Comparison of ENCODE assay signal across 9 cellular contexts in genomic region chr5:96868603-96869371, GRCh38. TPM values are rescaled to one million over a fixed set of nuclear protein-coding genes. Genes with fewer than 3 reads are reported as not detected.
DNase-seq lines count a peak whose midpoint lies in the region; ATAC-seq and TF ChIP-seq lines count a peak whose summit lies in the region.
"Had no signal": no experiment of that assay in that cellular context is flagged by ENCODE, and none has a peak within 500 bp of the region (broad histone marks: within the 10 kb centered on the region; RNA-seq: fewer than 3 reads in every experiment).

No MANE protein-coding gene starts in this region.

- in situ Hi-C loops in T47D (cut with HindIII; ENCODE audit: low pct_unique_long_range_greater_than_20kb, low sequenced_read_pairs) = no loop called here

- H3K4me1 ChIP-seq in thyroid gland = no peaks in the 10 kb centered on the region

- no peaks in the 10 kb centered on the region for H3K36me3 ChIP-seq in kidney epithelial cell (ENCODE audit: control insufficient read depth, insufficient read depth, low read length)
- no peaks in the 10 kb centered on the region for H3K36me3 ChIP-seq in thyroid gland
- H3K36me3 ChIP-seq: BLaER1 treated with 17β-estradiol and CSF1 and Interleukin-3, amounts not matched to agents 10 nM and 100 nM had no signal

- TF ChIP-seq CTCF in kidney epithelial cell (IDR thresholded peaks at IDR 0.05; ENCODE audit: insufficient read depth, low read length, poor library complexity, severe bottlenecking) (peak; percentile 96), thyroid gland (IDR thresholded peaks at IDR 0.05) (peak; percentile 82 to 97 (median 90))

- ATAC-seq in GM19468 (IDR thresholded peaks at IDR 0.05; ENCODE audit: extremely low read depth, unreplicated experiment) (peak; percentile 88), HG03442 (IDR thresholded peaks at IDR 0.05; ENCODE audit: unreplicated experiment) (peak; percentile 82)

- H3K27ac ChIP-seq in thyroid gland = no peak overlapping the region
- H3K27ac ChIP-seq: BLaER1 treated with 17β-estradiol and CSF1 and Interleukin-3, amounts not matched to agents 10 nM and 100 nM had no signal

- 50 to 56% methylated on average over 6 of the region's 6 CpGs for WGBS in thyroid gland, 2 donors

- no peak for TF ChIP-seq POLR2A in thyroid gland (IDR thresholded peaks at IDR 0.05)

- H3K27me3 ChIP-seq in kidney epithelial cell (ENCODE audit: control insufficient read depth, insufficient read depth, low read length) (no peaks in the 10 kb centered on the region), thyroid gland (no peaks in the 10 kb centered on the region)
- H3K27me3 ChIP-seq: BLaER1 treated with 17β-estradiol and CSF1 and Interleukin-3, amounts not matched to agents 10 nM and 100 nM had no signal

- DNase-seq in NCI-H1417 (lab: John Stamatoyannopoulos, UW) (peak; percentile 7 to 60 (median 52)), NCI-H1417 treated with DMSO at 0.1 percent for 48 hours (lab: John Stamatoyannopoulos, UW) (no peak), NOMO-1 (lab: John Stamatoyannopoulos, UW; ENCODE audit: unreplicated experiment in 2 of 2) (peak; percentile 44 to 69), T47D (ENCODE audit: low read depth in 1 of 2, low spot score in 1 of 2) (peak; percentile 57 to 84), kidney epithelial cell (ENCODE audit: low read depth) (no peak), thyroid gland (peak in 1 of 2 donors; percentile 5)

- no peak overlapping the region for H3K4me3 ChIP-seq in kidney epithelial cell (ENCODE audit: low read depth, low read length)
- no peak overlapping the region for H3K4me3 ChIP-seq in thyroid gland (replicated peaks in 1 of 3)
- H3K4me3 ChIP-seq: BLaER1 treated with 17β-estradiol and CSF1 and Interleukin-3, amounts not matched to agents 10 nM and 100 nM had no signal

- intact Hi-C loops in thyroid gland (cut with DNase I) = loop anchor here (10.0 kb wide), 1 partner anchor 54 kb away; no protein-coding TSS in a partner anchor

- no peaks in the 10 kb centered on the region for H3K9me3 ChIP-seq in thyroid gland
- H3K9me3 ChIP-seq: BLaER1 treated with 17β-estradiol and CSF1 and Interleukin-3, amounts not matched to agents 10 nM and 100 nM had no signal

RNA-seq across cellular contexts. Expression of gene ERAP2, which starts 7.5 kb away (rescaled TPM):
- total RNA-seq in kidney epithelial cell = 19.1 and 19.2 TPM in 2 replicates
- total RNA-seq in thyroid gland = 10 to 100 TPM in 3 of 4 donors, 1 to 10 TPM in 1; 9.2 to 19.2 (median 14.0) TPM

Comparison
In these comparisons a context has a peak if more than half of its experiments do, and no peak if none do; other contexts are left out.
1. DNase-seq: peak in NCI-H1417 (3 of 3), NOMO-1 (2 of 2) and T47D (2 of 2); none in NCI-H1417 treated with DMSO at 0.1 percent for 48 hours (single experiment) and kidney epithelial cell (single experiment).